In genomic region chr19:7366701-7367420, GRCh38 we compare ENCODE assay signal across 8 cellular contexts. TPM values are rescaled to one million over a fixed set of nuclear protein-coding genes. Genes with fewer than 3 reads are reported as not detected.
DNase-seq lines count a peak whose midpoint lies in the region; ATAC-seq and TF ChIP-seq lines count a peak whose summit lies in the region.

No MANE protein-coding gene starts in this region.

- CTCF ChIA-PET in PC-3 (lab: Charles Lee) = interaction anchor here (0.5 to 1.7 kb wide), 3 partner anchors 12 to 268 kb away, joined by 5 to 10 read pairs (median 6); no protein-coding TSS in a partner anchor

- H3K4me1 ChIP-seq in PC-3 (ENCODE audit: insufficient read depth, low read length) = 0 out of 2 replicates have a peak, but pooled peaks cover 4% of the 10 kb centered on the region

- H3K4me3 ChIP-seq in PC-3 (ENCODE audit: low read length) = no peak overlapping the region
- no peak overlapping the region for H3K4me3 ChIP-seq in choroid plexus epithelial cell (ENCODE audit: low read depth, low read length)

- POLR2A ChIA-PET in PC-3 (lab: Charles Lee; ENCODE audit: unreplicated experiment) = interaction anchor here (0.6 to 0.7 kb wide), 2 partner anchors 149 to 290 kb away, joined by 3 to 11 read pairs; partner anchors contain the start of gene ZNF358

- no peaks in the 10 kb centered on the region for H3F3A ChIP-seq in PC-3 (ENCODE audit: low read length, unreplicated experiment)

- no peak overlapping the region for H3K27ac Mint-ChIP-seq in osteocyte (ENCODE audit: unreplicated experiment)

- H3K27me3 Mint-ChIP-seq in osteocyte (ENCODE audit: unreplicated experiment) = peaks cover 27% of the 10 kb centered on the region

- no TSS peak for BruUV-seq in PC-3 (replicated peaks; lab: Mats Ljungman, UMichigan)

- no peaks in the 10 kb centered on the region for H3K9me3 ChIP-seq in PC-3 (ENCODE audit: low read length)

- no peaks in the 10 kb centered on the region for H3K9me3 Mint-ChIP-seq in osteocyte (ENCODE audit: unreplicated experiment)

- H3K4me1 Mint-ChIP-seq in osteocyte (ENCODE audit: unreplicated experiment) = peaks cover 9% of the 10 kb centered on the region

- no peak overlapping the region for H3K4me3 Mint-ChIP-seq in osteocyte (ENCODE audit: unreplicated experiment)

- H3K27ac ChIP-seq in 22Rv1 (no peak overlapping the region), PC-3 (ENCODE audit: low read length) (no peak overlapping the region)

- no peak overlapping the region for H3K4me2 ChIP-seq in PC-3 (ENCODE audit: low read length)

- intact Hi-C loops in PC-3 (cut with micrococcal nuclease) = no loop called here

- H3K36me3 ChIP-seq in PC-3 (ENCODE audit: low read depth, low read length) = no peaks in the 10 kb centered on the region

- H3K79me2 ChIP-seq in PC-3 (ENCODE audit: low read length) = no peaks in the 10 kb centered on the region

- ATAC-seq in PC-3 (peak; percentile 67), GM19455 (IDR thresholded peaks at IDR 0.05; ENCODE audit: unreplicated experiment) (no peak), HG02938 (IDR thresholded peaks at IDR 0.05; ENCODE audit: unreplicated experiment) (no peak)

- H3K27me3 ChIP-seq in PC-3 (ENCODE audit: low read length) = 0 out of 2 replicates have a peak, but pooled peaks cover 13% of the 10 kb centered on the region

- no peaks in the 10 kb centered on the region for H4K20me1 ChIP-seq in PC-3 (ENCODE audit: low read length)

- DNase-seq in GM10266 (ENCODE audit: extremely low spot score) (peak; percentile 67), PC-3 (peak; percentile 90), choroid plexus epithelial cell (ENCODE audit: low read depth) (peak; percentile 50), osteocyte (ENCODE audit: extremely low spot score, unreplicated experiment) (no peak), NCI-H1436 (lab: John Stamatoyannopoulos, UW) (no peak)

- TF ChIP-seq CTCF in 22Rv1 (IDR thresholded peaks at IDR 0.05) = peak; percentile 77
- TF ChIP-seq CTCF in GM10266 (IDR thresholded peaks at IDR 0.05; ENCODE audit: control insufficient read depth, insufficient read depth, low read depth, missing control alignments) = peak; percentile 46
- TF ChIP-seq CTCF in PC-3 (conservative IDR thresholded peaks at IDR 0.05; ENCODE audit: low read depth, low read length) = peak; percentile 77
- peak; percentile 49 for TF ChIP-seq CTCF in choroid plexus epithelial cell (conservative IDR thresholded peaks at IDR 0.05; ENCODE audit: low read depth, low read length)
- TF ChIP-seq CTCF in osteocyte (IDR thresholded peaks at IDR 0.05) = peak; percentile 46

- H2AFZ ChIP-seq in PC-3 (ENCODE audit: low read length) = no peak overlapping the region

- H3K9me2 ChIP-seq in PC-3 (replicated peaks; ENCODE audit: low read length) = no peaks in the 10 kb centered on the region; the same call in 1 of the 2 replicates

- no peaks in the 10 kb centered on the region for H3K36me3 Mint-ChIP-seq in osteocyte (ENCODE audit: unreplicated experiment)

- no peak overlapping the region for H3K9ac ChIP-seq in PC-3 (ENCODE audit: low read length)

RNA-seq across cellular contexts. Expression of gene ARHGEF18, which starts 18.1 kb away (rescaled TPM):
- 65.1 and 66.8 TPM in 2 replicates for total RNA-seq in PC-3 (2014; rRNA removed)
- total RNA-seq in osteocyte = 42.6 and 45.1 TPM in 2 replicates

Comparison
In these comparisons a context has a peak if more than half of its experiments do, and no peak if none do; other contexts are left out.
1. DNase-seq: peak in GM10266 (single experiment), PC-3 (single experiment) and choroid plexus epithelial cell (single experiment); none in osteocyte (single experiment) and NCI-H1436 (single experiment).
2. Peak in every context shown above with its lines, with median percentiles within 50 percentile points of each other: CTCF ChIP-seq.